10 cellular contexts compared by ENCODE assay signal in genomic region chr1:40036574-40036973, GRCh38. TPM values are rescaled to one million over a fixed set of nuclear protein-coding genes. Genes with fewer than 3 reads are reported as not detected.
DNase-seq lines count a peak whose midpoint lies in the region; ATAC-seq, FAIRE-seq and TF ChIP-seq lines count a peak whose summit lies in the region.
"Had no signal": no experiment of that assay in that cellular context is flagged by ENCODE, and none has a peak within 500 bp of the region (broad histone marks: within the 10 kb centered on the region; RNA-seq: fewer than 3 reads in every experiment).

No MANE protein-coding gene starts in this region.

- TF ChIP-seq POLR2A in sigmoid colon (IDR thresholded peaks at IDR 0.05), result no peak

- TF ChIP-seq CTCF in fibroblast of the aortic adventitia (IDR thresholded peaks at IDR 0.05; ENCODE audit: insufficient read depth, low read length), result no peak
- no peak for TF ChIP-seq CTCF in sigmoid colon (IDR thresholded peaks at IDR 0.05)

- H3K27ac Mint-ChIP-seq in activated T-helper 1 cell treated with anti-CD3 and anti-CD28 coated beads, Interleukin-12 subunit alpha, Interleukin-12 subunit beta, Interleukin-2, Interleukin-4 antibody, amounts not matched to agents 30 ng/mL and 10 ng/mL and 1 ng/mL, durations not matched to agents 14 hours and 24 hours and 36 hours, result no peak overlapping the region

- no peaks in the 10 kb centered on the region for H3K9me3 ChIP-seq in sigmoid colon

- H3K4me3 Mint-ChIP-seq in activated T-helper 1 cell treated with anti-CD3 and anti-CD28 coated beads, Interleukin-12 subunit alpha, Interleukin-12 subunit beta, Interleukin-2, Interleukin-4 antibody, amounts not matched to agents 30 ng/mL and 10 ng/mL and 1 ng/mL, durations not matched to agents 14 hours and 24 hours and 36 hours, result no peak overlapping the region

- no peaks in the 10 kb centered on the region for H3K27me3 ChIP-seq in sigmoid colon

- H3K27ac ChIP-seq in sigmoid colon, result peak overlapping the region; percentile 67 to 100 (median 100)

- peaks cover 54% of the 10 kb centered on the region for H3K4me1 Mint-ChIP-seq in activated T-helper 1 cell treated with anti-CD3 and anti-CD28 coated beads, Interleukin-12 subunit alpha, Interleukin-12 subunit beta, Interleukin-2, Interleukin-4 antibody, amounts not matched to agents 30 ng/mL and 10 ng/mL and 1 ng/mL, durations not matched to agents 14 hours and 24 hours and 36 hours (ENCODE audit: low read depth)

- no peaks in the 10 kb centered on the region for H3K27me3 Mint-ChIP-seq in activated T-helper 1 cell treated with anti-CD3 and anti-CD28 coated beads, Interleukin-12 subunit alpha, Interleukin-12 subunit beta, Interleukin-2, Interleukin-4 antibody, amounts not matched to agents 30 ng/mL and 10 ng/mL and 1 ng/mL, durations not matched to agents 14 hours and 24 hours and 36 hours (ENCODE audit: insufficient read depth)
- H3K27me3 Mint-ChIP-seq: naive B cell had no signal

- no peak for FAIRE-seq in GM19239 (lab: Jason Lieb, UNC)

- H3K36me3 Mint-ChIP-seq in activated T-helper 1 cell treated with anti-CD3 and anti-CD28 coated beads, Interleukin-12 subunit alpha, Interleukin-12 subunit beta, Interleukin-2, Interleukin-4 antibody, amounts not matched to agents 30 ng/mL and 10 ng/mL and 1 ng/mL, durations not matched to agents 14 hours and 24 hours and 36 hours (ENCODE audit: low read depth), result peaks cover 12% of the 10 kb centered on the region
- H3K36me3 Mint-ChIP-seq: IgD-negative memory B cell had no signal

- WGBS in sigmoid colon, 2 donors, result 38 to 44% methylated on average over 4 of the region's 4 CpGs

- ATAC-seq in SK-N-SH treated with all-trans-retinoic acid at 6 μM for 48 hours, result peak; percentile 32

- peaks cover 0 to 49% (median 41%) of the 10 kb centered on the region in 4 donors for H3K4me1 ChIP-seq in sigmoid colon

- H3K4me3 ChIP-seq in fibroblast of the aortic adventitia (ENCODE audit: low read depth, low read length) (no peak overlapping the region), sigmoid colon (no peak overlapping the region)

- H3K9me3 Mint-ChIP-seq in activated T-helper 1 cell treated with anti-CD3 and anti-CD28 coated beads, Interleukin-12 subunit alpha, Interleukin-12 subunit beta, Interleukin-2, Interleukin-4 antibody, amounts not matched to agents 30 ng/mL and 10 ng/mL and 1 ng/mL, durations not matched to agents 14 hours and 24 hours and 36 hours, result no peaks in the 10 kb centered on the region
- H3K9me3 Mint-ChIP-seq: IgD-negative memory B cell, naive B cell had no signal

- TF ChIP-seq EP300 in sigmoid colon (IDR thresholded peaks at IDR 0.05), result no peak

- H3K36me3 ChIP-seq in sigmoid colon, result no peaks in the 10 kb centered on the region

- DNase-seq in EH (ENCODE audit: low read depth) (peak; percentile 83), fibroblast of the aortic adventitia (ENCODE audit: low read depth) (peak; percentile 91), sigmoid colon (peak; percentile 91), HPDE6-E6E7 (ENCODE audit: extremely low spot score) (no peak), GM19239 (ENCODE audit: insufficient read length, low spot score) (no peak)
- DNase-seq in activated T-helper 1 cell treated with anti-CD3 and anti-CD28 coated beads, Interleukin-12 subunit alpha, Interleukin-12 subunit beta, Interleukin-2, Interleukin-4 antibody, amounts not matched to agents 30 ng/mL and 10 ng/mL and 1 ng/mL, durations not matched to agents 14 hours and 24 hours and 36 hours (ENCODE audit: low spot score), result no peak
- no peak for DNase-seq in activated T-cell treated with anti-CD3 and anti-CD28 coated beads, Interleukin-2, amount 50 U/mL, for 1 hour
- DNase-seq: naive B cell had no signal

- intact Hi-C loops in sigmoid colon (cut with DNase I), result loop anchor here (5.0 kb wide), 1 partner anchor 459 kb away; the partner anchor contains the start of gene PABPC4
- intact Hi-C loops in activated T-helper 1 cell treated with anti-CD3 and anti-CD28 coated beads, Interleukin-12 subunit alpha, Interleukin-12 subunit beta, Interleukin-2, Interleukin-4 antibody, amounts not matched to agents 30 ng/mL and 10 ng/mL and 1 ng/mL, durations not matched to agents 14 hours and 24 hours and 36 hours (cut with micrococcal nuclease), result no loop called here

TF ChIP-seq in SK-N-SH treated with all-trans-retinoic acid at 6 μM for 48 hours, 23 proteins besides CTCF, POLR2A, EP300 and RAD21 (continues in another document):
- no peak for TF ChIP-seq ZNF8 (CRISPR knock-in tag; IDR thresholded peaks at IDR 0.05)
- no peak for TF ChIP-seq CSRNP3 (CRISPR knock-in tag; IDR thresholded peaks at IDR 0.05)
- no peak for TF ChIP-seq OSR1 (CRISPR knock-in tag; IDR thresholded peaks at IDR 0.05)
- no peak for TF ChIP-seq PPARA (CRISPR knock-in tag; IDR thresholded peaks at IDR 0.05; ENCODE audit: borderline replicate concordance)
- TF ChIP-seq TSHZ2 (CRISPR knock-in tag; IDR thresholded peaks at IDR 0.05), result no peak
- TF ChIP-seq TOX (CRISPR knock-in tag; IDR thresholded peaks at IDR 0.05; ENCODE audit: borderline replicate concordance), result no peak
- no peak for TF ChIP-seq POU6F1 (CRISPR knock-in tag; IDR thresholded peaks at IDR 0.05; ENCODE audit: borderline replicate concordance, low read depth)
- no peak for TF ChIP-seq SNAI2 (CRISPR knock-in tag; IDR thresholded peaks at IDR 0.05)
- no peak for TF ChIP-seq ARNTL (CRISPR knock-in tag; IDR thresholded peaks at IDR 0.05; ENCODE audit: borderline replicate concordance, low read depth)
- no peak for TF ChIP-seq ZFP30 (CRISPR knock-in tag; IDR thresholded peaks at IDR 0.05)
- no peak for TF ChIP-seq ESRRG (CRISPR knock-in tag; IDR thresholded peaks at IDR 0.05)
- no peak for TF ChIP-seq TCF4 (CRISPR knock-in tag; IDR thresholded peaks at IDR 0.05; ENCODE audit: borderline replicate concordance)

RNA-seq across cellular contexts. Expression of gene CAP1, which starts 4.0 kb away (rescaled TPM):
- total RNA-seq in fibroblast of the aortic adventitia (ENCODE audit: low replicate concordance), result 68.1 and 376 TPM in 2 replicates
- 100 to 1,000 TPM; 177 to 234 (median 231) TPM for total RNA-seq in sigmoid colon
- polyA plus RNA-seq in sigmoid colon, result 100 to 1,000 TPM; 286 to 412 (median 346) TPM
- 421 and 435 TPM in 2 replicates for total RNA-seq in activated T-helper 1 cell treated with anti-CD3 and anti-CD28 coated beads, Interleukin-12 subunit alpha, Interleukin-12 subunit beta, Interleukin-2, Interleukin-4 antibody, amounts not matched to agents 30 ng/mL and 10 ng/mL and 1 ng/mL, durations not matched to agents 14 hours and 24 hours and 36 hours

Comparison
In these comparisons a context has a peak if more than half of its experiments do, and no peak if none do; other contexts are left out.
1. DNase-seq: peak in EH (single experiment), fibroblast of the aortic adventitia (single experiment) and sigmoid colon (single experiment); none in activated T-helper 1 cell treated with anti-CD3 and anti-CD28 coated beads, Interleukin-12 subunit alpha, Interleukin-12 subunit beta, Interleukin-2, Interleukin-4 antibody, amounts not matched to agents 30 ng/mL and 10 ng/mL and 1 ng/mL, durations not matched to agents 14 hours and 24 hours and 36 hours (single experiment), activated T-cell treated with anti-CD3 and anti-CD28 coated beads, Interleukin-2, amount 50 U/mL, for 1 hour (single experiment), HPDE6-E6E7 (single experiment) and GM19239 (single experiment).